19 cellular contexts compared by ENCODE assay signal in genomic region chr3:114873590-114873989, GRCh38.
DNase-seq lines count a peak whose midpoint lies in the region; ATAC-seq and TF ChIP-seq lines count a peak whose summit lies in the region.
"Had no signal": no experiment of that assay in that cellular context is flagged by ENCODE, and none has a peak within 500 bp of the region (broad histone marks: within the 10 kb centered on the region; RNA-seq: fewer than 3 reads in every experiment).

No MANE protein-coding gene starts in this region.

- no peak overlapping the region for H3K4me3 Mint-ChIP-seq in activated naive CD4-positive, alpha-beta T cell treated with anti-CD3 and anti-CD28 coated beads for 36 hours
- H3K4me3 Mint-ChIP-seq: CD4-positive, CD25-positive, alpha-beta regulatory T cell; CD8-positive, alpha-beta memory T cell had no signal

- no peak for TF ChIP-seq POLR2A in right lobe of liver (IDR thresholded peaks at IDR 0.05)

- intact Hi-C loops in right lobe of liver (cut with DNase I), result no loop called here
- intact Hi-C loops in activated naive CD4-positive, alpha-beta T cell treated with anti-CD3 and anti-CD28 coated beads for 36 hours (cut with micrococcal nuclease), result no loop called here

- ATAC-seq in right lobe of liver (no peak), GM21381 (IDR thresholded peaks at IDR 0.05; ENCODE audit: unreplicated experiment) (no peak)
- ATAC-seq: GM12878 had no signal

- TF ChIP-seq CTCF in VCaP (conservative IDR thresholded peaks at IDR 0.05) (no peak), right lobe of liver (IDR thresholded peaks at IDR 0.05) (no peak)

- 100% methylated on average over 1 of the region's 1 CpG for WGBS in right lobe of liver (ENCODE audit: insufficient coverage, low coverage, low lambda C conversion rate, missing lambda C conversion rate)

- H3K4me1 Mint-ChIP-seq in activated naive CD4-positive, alpha-beta T cell treated with anti-CD3 and anti-CD28 coated beads for 36 hours (ENCODE audit: low read depth), result peaks cover 8% of the 10 kb centered on the region

- H3K27ac ChIP-seq in VCaP (0 out of 2 replicates have a peak overlapping the region, but pooled peaks have one; percentile 27), right lobe of liver (peak overlapping the region; percentile 63 to 84 (median 84)), subcutaneous abdominal adipose tissue (ENCODE audit: low read depth, low read length) (peak overlapping the region; percentile 81)
- H3K27ac ChIP-seq: GM23248 had no signal

- H3K27ac Mint-ChIP-seq in activated naive CD4-positive, alpha-beta T cell treated with anti-CD3 and anti-CD28 coated beads for 36 hours, result no peak overlapping the region
- H3K27ac Mint-ChIP-seq: CD4-positive, CD25-positive, alpha-beta regulatory T cell; CD8-positive, alpha-beta memory T cell had no signal

- H3K36me3 ChIP-seq in adipocyte (ENCODE audit: control insufficient read depth, insufficient read depth, low read length, severe bottlenecking), result no peaks in the 10 kb centered on the region
- no peaks in the 10 kb centered on the region for H3K36me3 ChIP-seq in right lobe of liver
- H3K36me3 ChIP-seq in subcutaneous abdominal adipose tissue (ENCODE audit: control insufficient read depth in 5 of 5, insufficient read depth in 5 of 5, low read length in 5 of 5), result no peaks in the 10 kb centered on the region
- H3K36me3 ChIP-seq: BE2C had no signal

- H3K27me3 Mint-ChIP-seq in activated naive CD4-positive, alpha-beta T cell treated with anti-CD3 and anti-CD28 coated beads for 36 hours (ENCODE audit: low read depth), result no peaks in the 10 kb centered on the region
- H3K27me3 Mint-ChIP-seq: CD4-positive, CD25-positive, alpha-beta regulatory T cell; CD8-positive, alpha-beta memory T cell had no signal

- H3K9ac ChIP-seq in adipocyte (ENCODE audit: low read length) (no peak overlapping the region), subcutaneous abdominal adipose tissue (ENCODE audit: low read length in 5 of 5) (no peak overlapping the region)
- H3K9ac ChIP-seq: GM23248 had no signal

- H3K4me3 ChIP-seq in adipocyte (ENCODE audit: low read length) (peak overlapping the region; percentile 19), right lobe of liver (no peak overlapping the region), subcutaneous abdominal adipose tissue (ENCODE audit: low read depth in 1 of 5, low read length in 5 of 5) (no peak overlapping the region)
- H3K4me3 ChIP-seq: GM12878, GM23248 had no signal

- peaks cover 2% of the 10 kb centered on the region for H3K36me3 Mint-ChIP-seq in activated naive CD4-positive, alpha-beta T cell treated with anti-CD3 and anti-CD28 coated beads for 36 hours (ENCODE audit: low read depth)

- no peak for DNase-seq in adipocyte (ENCODE audit: low read depth)
- DNase-seq in right lobe of liver, result no peak
- DNase-seq in activated naive CD4-positive, alpha-beta T cell treated with anti-CD3 and anti-CD28 coated beads for 36 hours, result no peak
- DNase-seq in H4 (ENCODE audit: low spot score), result no peak
- DNase-seq: ACHN; BE2C; CD4-positive, CD25-positive, alpha-beta regulatory T cell; CD8-positive, alpha-beta memory T cell; COR-L47; DMS 273 treated with DMSO at 0.1 percent for 48 hours; DMS53; DND-41; EL; GM23248; HCEC 1CT had no signal

- H3K9me3 ChIP-seq in adipocyte (ENCODE audit: control insufficient read depth, low read length) (no peaks in the 10 kb centered on the region), right lobe of liver (no peaks in the 10 kb centered on the region), subcutaneous abdominal adipose tissue (ENCODE audit: control insufficient read depth in 5 of 5, low read length in 5 of 5) (no peaks in the 10 kb centered on the region)
- H3K9me3 ChIP-seq: BE2C had no signal

- H3K4me1 ChIP-seq in adipocyte (ENCODE audit: control insufficient read depth, insufficient read depth, low read length) (peaks cover 37% of the 10 kb centered on the region), right lobe of liver (peaks cover 0 to 48% (median 7%) of the 10 kb centered on the region in 4 donors), subcutaneous abdominal adipose tissue (ENCODE audit: control insufficient read depth in 5 of 5, insufficient read depth in 5 of 5, low read length in 5 of 5) (peaks cover 1 to 35% (median 34%) of the 10 kb centered on the region in 5 donors)
- H3K4me1 ChIP-seq: BE2C had no signal

- no peaks in the 10 kb centered on the region for H3K9me3 Mint-ChIP-seq in activated naive CD4-positive, alpha-beta T cell treated with anti-CD3 and anti-CD28 coated beads for 36 hours
- H3K9me3 Mint-ChIP-seq: CD8-positive, alpha-beta memory T cell had no signal

- CTCF ChIA-PET in activated naive CD4-positive, alpha-beta T cell treated with anti-CD3 and anti-CD28 coated beads for 36 hours (lab: Charles Lee), result no interaction called here

- H3K27me3 ChIP-seq in adipocyte (replicated peaks; ENCODE audit: control insufficient read depth, insufficient read depth, low read length), result no peaks in the 10 kb centered on the region
- H3K27me3 ChIP-seq in right lobe of liver, result no peaks in the 10 kb centered on the region
- no peaks in the 10 kb centered on the region for H3K27me3 ChIP-seq in subcutaneous abdominal adipose tissue (ENCODE audit: control insufficient read depth in 5 of 5, insufficient read depth in 4 of 5, low read length in 5 of 5)
- H3K27me3 ChIP-seq: BE2C had no signal

Comparison
In these comparisons a context has a peak if more than half of its experiments do, and no peak if none do; other contexts are left out.
1. H3K27ac ChIP-seq: peak in every context shown above with its lines; median percentile 84 in right lobe of liver; 81 in subcutaneous abdominal adipose tissue; 27 in VCaP.